2 cellular contexts compared by ENCODE assay signal in the genomic region with DNA sequence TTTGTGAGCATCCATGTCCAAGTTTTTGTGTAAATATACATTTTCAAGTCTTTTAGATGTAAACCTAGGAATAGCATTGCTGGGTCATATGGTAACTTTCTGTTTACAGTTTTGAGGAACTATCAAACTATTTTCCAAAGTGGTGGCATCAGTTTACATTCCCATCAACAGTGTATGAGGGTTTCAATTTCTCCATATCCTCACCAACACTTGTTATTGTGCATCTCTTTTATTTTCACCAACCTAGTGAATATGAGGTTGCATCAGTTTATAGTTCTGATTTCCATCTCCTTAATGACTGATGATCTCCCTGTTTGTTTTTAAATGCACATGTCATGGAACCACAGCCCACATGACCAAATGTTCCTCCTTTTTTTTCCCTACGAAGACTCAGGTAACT.
TF ChIP-seq lines count a peak whose summit lies in the region.

No MANE protein-coding gene starts in this region.

TF ChIP-seq in HepG2, 621 proteins besides CTCF, POLR2A, EP300 and RAD21:
- TF ChIP-seq, protein P1, sequence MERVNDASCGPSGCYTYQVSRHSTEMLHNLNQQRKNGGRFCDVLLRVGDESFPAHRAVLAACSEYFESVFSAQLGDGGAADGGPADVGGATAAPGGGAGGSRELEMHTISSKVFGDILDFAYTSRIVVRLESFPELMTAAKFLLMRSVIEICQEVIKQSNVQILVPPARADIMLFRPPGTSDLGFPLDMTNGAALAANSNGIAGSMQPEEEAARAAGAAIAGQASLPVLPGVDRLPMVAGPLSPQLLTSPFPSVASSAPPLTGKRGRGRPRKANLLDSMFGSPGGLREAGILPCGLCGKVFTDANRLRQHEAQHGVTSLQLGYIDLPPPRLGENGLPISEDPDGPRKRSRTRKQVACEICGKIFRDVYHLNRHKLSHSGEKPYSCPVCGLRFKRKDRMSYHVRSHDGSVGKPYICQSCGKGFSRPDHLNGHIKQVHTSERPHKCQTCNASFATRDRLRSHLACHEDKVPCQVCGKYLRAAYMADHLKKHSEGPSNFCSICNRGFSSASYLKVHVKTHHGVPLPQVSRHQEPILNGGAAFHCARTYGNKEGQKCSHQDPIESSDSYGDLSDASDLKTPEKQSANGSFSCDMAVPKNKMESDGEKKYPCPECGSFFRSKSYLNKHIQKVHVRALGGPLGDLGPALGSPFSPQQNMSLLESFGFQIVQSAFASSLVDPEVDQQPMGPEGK (CRISPR knock-in tag; IDR thresholded peaks at IDR 0.05): no peak
- TF ChIP-seq MNT (IDR thresholded peaks at IDR 0.05): 0 out of 2 replicates have a peak, but pooled peaks have one; percentile 35

TF ChIP-seq in HEK293, 187 proteins besides CTCF, POLR2A, EP300 and RAD21:
- TF ChIP-seq ZNF146 (tag by site-specific recombination; IDR thresholded peaks at IDR 0.05) (no peak), ZNF184 (tag by site-specific recombination; IDR thresholded peaks at IDR 0.05) (peak; percentile 99)
